1 cellular context compared by ENCODE assay signal in genomic region chrX:70434352-70434866, GRCh38.
TF ChIP-seq lines count a peak whose summit lies in the region.

No MANE protein-coding gene starts in this region.

TF ChIP-seq in H1, 55 proteins besides CTCF, POLR2A, EP300 and RAD21 (continued from another document):
- TF ChIP-seq USF2 (IDR thresholded peaks at IDR 0.05; ENCODE audit: low read length) (no peak), HDAC2 (IDR thresholded peaks at IDR 0.05; ENCODE audit: borderline replicate concordance in 1 of 2, low read depth in 2 of 2, low read length in 2 of 2) (no peak), EGR1 (IDR thresholded peaks at IDR 0.05; ENCODE audit: borderline replicate concordance, low read depth, low read length) (no peak), POU5F1 (IDR thresholded peaks at IDR 0.05; ENCODE audit: low read depth, low read length) (no peak), NRF1 (IDR thresholded peaks at IDR 0.05; ENCODE audit: low read depth, low read length) (no peak), CHD7 (IDR thresholded peaks at IDR 0.05; ENCODE audit: insufficient replicate concordance, low read length) (no peak), RXRA (IDR thresholded peaks at IDR 0.05; ENCODE audit: insufficient read depth, low read depth, low read length) (no peak), TAF7 (optimal IDR thresholded peaks at IDR 0.05; ENCODE audit: borderline replicate concordance, low read depth, low read length) (no peak), RNF2 (IDR thresholded peaks at IDR 0.05; ENCODE audit: borderline replicate concordance, low read depth, low read length, missing control alignments, poor library complexity, severe bottlenecking) (no peak), FOSL1 (IDR thresholded peaks at IDR 0.05; ENCODE audit: insufficient read depth, low read depth, low read length) (no peak), ATF2 (IDR thresholded peaks at IDR 0.05; ENCODE audit: low read length) (0 out of 2 replicates have a peak, but pooled peaks have one; percentile 11), RBBP5 (IDR thresholded peaks at IDR 0.05; ENCODE audit: borderline replicate concordance, low read depth, low read length) (no peak), SIRT6 (IDR thresholded peaks at IDR 0.05; ENCODE audit: low read length) (no peak), EZH2 (IDR thresholded peaks at IDR 0.05; ENCODE audit: low read depth, low read length, severe bottlenecking) (no peak), GTF2F1 (IDR thresholded peaks at IDR 0.05; ENCODE audit: borderline replicate concordance, low read depth, low read length) (no peak), SP4 (IDR thresholded peaks at IDR 0.05; ENCODE audit: low read length) (no peak), ZNF274 (IDR thresholded peaks at IDR 0.05; ENCODE audit: borderline replicate concordance, extremely low read depth, low read length) (no peak), TAF1 (IDR thresholded peaks at IDR 0.05; ENCODE audit: low read depth, low read length) (peak; percentile 48; the same call in 1 of the 2 replicates)
- TF ChIP-seq, protein P1, sequence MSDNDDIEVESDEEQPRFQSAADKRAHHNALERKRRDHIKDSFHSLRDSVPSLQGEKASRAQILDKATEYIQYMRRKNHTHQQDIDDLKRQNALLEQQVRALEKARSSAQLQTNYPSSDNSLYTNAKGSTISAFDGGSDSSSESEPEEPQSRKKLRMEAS (IDR thresholded peaks at IDR 0.05), result peak; percentile 65
